In genomic region chr4:122259849-122260248, GRCh38 we compare ENCODE assay signal across 10 cellular contexts.
"Had no signal": no experiment of that assay in that cellular context is flagged by ENCODE, and none has a peak within 500 bp of the region (broad histone marks: within the 10 kb centered on the region; RNA-seq: fewer than 3 reads in every experiment).

No MANE protein-coding gene starts in this region.

- ATAC-seq: HCT116, HepG2 had no signal

- H3K4me1 Mint-ChIP-seq: IgD-negative memory B cell had no signal

- H3K27ac Mint-ChIP-seq: HFFc6, IgD-negative memory B cell had no signal

- H3K4me3 ChIP-seq: GM23248, HAP-1 had no signal

- H3K27me3 Mint-ChIP-seq: IgD-negative memory B cell had no signal

- FAIRE-seq: HepG2 had no signal

- H3K27ac ChIP-seq: GM23248, HL-60 had no signal

- H3K9ac ChIP-seq: GM23248 had no signal

- H2AFZ ChIP-seq: GM23248 had no signal

- H3K9me3 Mint-ChIP-seq: HFFc6, IgD-negative memory B cell had no signal

- DNase-seq: GM23248, GOT3, H7, HFFc6, KBM-7 had no signal

- H3K4me3 Mint-ChIP-seq: HFFc6, IgD-negative memory B cell had no signal

- H3K4me1 ChIP-seq: HAP-1 had no signal

- H3K9me3 ChIP-seq: HAP-1 had no signal
